8 cellular contexts compared by ENCODE assay signal in the genomic region with DNA sequence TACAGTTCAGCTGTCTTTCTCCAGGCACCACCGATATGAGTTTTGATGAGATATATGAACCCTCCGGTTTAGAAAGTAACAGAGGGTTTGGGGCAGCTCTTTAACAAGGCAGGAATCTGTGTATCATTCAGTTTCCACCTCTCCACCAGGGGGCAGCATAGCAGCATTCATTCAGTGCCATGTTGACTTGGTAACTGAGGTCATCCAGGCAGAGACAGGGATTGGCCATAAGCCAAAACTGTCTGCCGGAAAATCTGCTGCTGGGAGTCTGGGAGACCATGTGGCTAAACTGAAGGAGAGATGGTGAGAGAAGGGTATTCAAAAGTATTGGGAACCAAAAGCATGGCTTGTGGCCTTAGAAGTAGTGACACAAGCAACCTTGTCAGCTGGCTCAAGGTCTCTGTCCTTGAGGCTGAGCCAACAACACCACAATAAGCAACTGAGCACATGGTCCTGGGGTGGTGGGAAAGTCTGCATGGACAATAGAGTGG.
DNase-seq lines count a peak whose midpoint lies in the region; ATAC-seq and TF ChIP-seq lines count a peak whose summit lies in the region.

No MANE protein-coding gene starts in this region.

- peak; percentile 93 for ATAC-seq in GM18508 (IDR thresholded peaks at IDR 0.05; ENCODE audit: insufficient read depth, unreplicated experiment)
- peak; percentile 90 for ATAC-seq in HG03439 (IDR thresholded peaks at IDR 0.05; ENCODE audit: unreplicated experiment)
- ATAC-seq in GM21390 (IDR thresholded peaks at IDR 0.05; ENCODE audit: unreplicated experiment) = no peak

- H3K4me3 Mint-ChIP-seq in glutamatergic neuron (ENCODE audit: unreplicated experiment) = no peak overlapping the region

- peaks cover 18% of the 10 kb centered on the region for H3K4me1 Mint-ChIP-seq in glutamatergic neuron (ENCODE audit: low read depth, unreplicated experiment)

- peaks cover 2% of the 10 kb centered on the region for H3K9me3 Mint-ChIP-seq in glutamatergic neuron (ENCODE audit: unreplicated experiment)

- no peaks in the 10 kb centered on the region for H3K36me3 Mint-ChIP-seq in glutamatergic neuron (ENCODE audit: unreplicated experiment)

- H3K27ac Mint-ChIP-seq in glutamatergic neuron (ENCODE audit: unreplicated experiment) = no peak overlapping the region

- peaks cover 5% of the 10 kb centered on the region for H3K27me3 Mint-ChIP-seq in glutamatergic neuron (ENCODE audit: unreplicated experiment)

- TF ChIP-seq CTCF in AG09319 (IDR thresholded peaks at IDR 0.05; ENCODE audit: low read depth, low read length) (peak; percentile 65), glutamatergic neuron (IDR thresholded peaks at IDR 0.05; ENCODE audit: partially characterized antibody, unreplicated experiment) (peak; percentile 93)

- DNase-seq in AG09319 (ENCODE audit: extremely low read depth, low read depth) = peak; percentile 24
- peak; percentile 80 for DNase-seq in NCI-H446 treated with DMSO at 0.1 percent for 48 hours (lab: John Stamatoyannopoulos, UW)
- peak; percentile 79 for DNase-seq in activated CD8-positive, alpha-beta memory T cell treated with anti-CD3 and anti-CD28 coated beads, Interleukin-2, amount 50 U/mL, for 48 hours
- DNase-seq in glutamatergic neuron = peak; percentile 82
- peak; percentile 24 for DNase-seq in putamen (ENCODE audit: low spot score)

Comparison
In these comparisons a context has a peak if more than half of its experiments do, and no peak if none do; other contexts are left out.
1. DNase-seq: peak in every context shown above with its lines; median percentile 82 in glutamatergic neuron; 80 in NCI-H446 treated with DMSO at 0.1 percent for 48 hours; 79 in activated CD8-positive, alpha-beta memory T cell treated with anti-CD3 and anti-CD28 coated beads, Interleukin-2, amount 50 U/mL, for 48 hours; 24 in AG09319; 24 in putamen.